ENCODE assay signal across 20 cellular contexts in genomic region chr13:106847049-106847448, GRCh38.
"Had no signal": no experiment of that assay in that cellular context is flagged by ENCODE, and none has a peak within 500 bp of the region (broad histone marks: within the 10 kb centered on the region; RNA-seq: fewer than 3 reads in every experiment).

No MANE protein-coding gene starts in this region.

- H3K36me3 ChIP-seq: brain microvascular endothelial cell had no signal

- H3K4me3 Mint-ChIP-seq: activated CD4-positive, alpha-beta T cell treated with anti-CD3 and anti-CD28 coated beads, Interleukin-2, amount 10 ng/mL, durations not matched to agents 24 days and 14 days; activated naive CD4-positive, alpha-beta T cell treated with anti-CD3 and anti-CD28 coated beads, Interleukin-2, amount 10 ng/mL, durations not matched to agents 7 days and 5 days; activated naive CD8-positive, alpha-beta T cell treated with anti-CD3 and anti-CD28 coated beads for 36 hours; activated T-cell treated with anti-CD3 and anti-CD28 coated beads, Interleukin-2, amount 50 U/mL, for 72 hours; T-helper 17 cell; WTC11 had no signal

- H3K27me3 Mint-ChIP-seq: activated CD4-positive, alpha-beta T cell treated with anti-CD3 and anti-CD28 coated beads, Interleukin-2, amount 10 ng/mL, durations not matched to agents 24 days and 14 days; activated naive CD4-positive, alpha-beta T cell treated with anti-CD3 and anti-CD28 coated beads, Interleukin-2, amount 10 ng/mL, durations not matched to agents 7 days and 5 days; T-helper 17 cell had no signal

- H3K4me1 Mint-ChIP-seq: activated CD4-positive, alpha-beta T cell treated with anti-CD3 and anti-CD28 coated beads, Interleukin-2, amount 10 ng/mL, durations not matched to agents 24 days and 14 days; activated naive CD4-positive, alpha-beta T cell treated with anti-CD3 and anti-CD28 coated beads, Interleukin-2, amount 10 ng/mL, durations not matched to agents 7 days and 5 days; activated naive CD8-positive, alpha-beta T cell treated with anti-CD3 and anti-CD28 coated beads for 36 hours; T-helper 17 cell had no signal

- H3K27me3 ChIP-seq: brain microvascular endothelial cell had no signal

- H3K36me3 Mint-ChIP-seq: activated naive CD4-positive, alpha-beta T cell treated with anti-CD3 and anti-CD28 coated beads, Interleukin-2, amount 10 ng/mL, durations not matched to agents 7 days and 5 days; activated naive CD8-positive, alpha-beta T cell treated with anti-CD3 and anti-CD28 coated beads for 36 hours; WTC11 had no signal

- H3K27ac Mint-ChIP-seq: activated CD4-positive, alpha-beta T cell treated with anti-CD3 and anti-CD28 coated beads, Interleukin-2, amount 10 ng/mL, durations not matched to agents 24 days and 14 days; activated naive CD4-positive, alpha-beta T cell treated with anti-CD3 and anti-CD28 coated beads, Interleukin-2, amount 10 ng/mL, durations not matched to agents 7 days and 5 days; activated naive CD8-positive, alpha-beta T cell treated with anti-CD3 and anti-CD28 coated beads for 36 hours; activated T-cell treated with anti-CD3 and anti-CD28 coated beads, Interleukin-2, amount 50 U/mL, for 72 hours; activated T-helper 2 cell treated with anti-CD3 and anti-CD28 coated beads, Interferon-gamma antibody, Interleukin-2, Interleukin-4, amounts not matched to agents 10 μg/mL and 5 μg/mL and 100 μg/mL, durations not matched to agents 14 hours and 24 hours and 36 hours; T-helper 17 cell; WTC11 had no signal

- DNase-seq: activated CD4-positive, alpha-beta T cell treated with anti-CD3 and anti-CD28 coated beads for 1 hour; activated CD4-positive, alpha-beta T cell treated with anti-CD3 and anti-CD28 coated beads, Interleukin-2, amount 10 ng/mL, durations not matched to agents 24 days and 14 days; activated CD4-positive, alpha-beta T cell treated with anti-CD3 and anti-CD28 coated beads, Interleukin-2, amount 50 U/mL, for 48 hours; activated gamma-delta T cell treated with Interleukin-2 at 50 U/mL for 16 hours; activated naive CD4-positive, alpha-beta T cell treated with anti-CD3 and anti-CD28 coated beads, Interleukin-2, amount 10 ng/mL, durations not matched to agents 7 days and 5 days; activated naive CD8-positive, alpha-beta T cell treated with anti-CD3 and anti-CD28 coated beads for 36 hours; activated T-cell treated with anti-CD3 and anti-CD28 coated beads, Interleukin-2, amount 50 U/mL, for 72 hours; brain microvascular endothelial cell; MV-4-11; NCI-H1092 treated with DMSO at 0.1 percent for 48 hours; NCI-H1436; NCI-H1694 treated with DMSO at 0.1 percent for 48 hours; NCI-H2029 treated with DMSO at 0.1 percent for 48 hours; NCI-H446 treated with DMSO at 0.1 percent for 48 hours; NCI-H526; SHP77 treated with DMSO at 0.1 percent for 48 hours; T-helper 17 cell; T-helper 9 cell had no signal

- ATAC-seq: activated T-cell treated with anti-CD3 and anti-CD28 coated beads, Interleukin-2, amount 50 U/mL, for 72 hours; T-helper 17 cell; WTC11 had no signal

- H3K9me3 Mint-ChIP-seq: activated CD4-positive, alpha-beta T cell treated with anti-CD3 and anti-CD28 coated beads, Interleukin-2, amount 10 ng/mL, durations not matched to agents 24 days and 14 days; activated naive CD4-positive, alpha-beta T cell treated with anti-CD3 and anti-CD28 coated beads, Interleukin-2, amount 10 ng/mL, durations not matched to agents 7 days and 5 days; activated naive CD8-positive, alpha-beta T cell treated with anti-CD3 and anti-CD28 coated beads for 36 hours; activated T-cell treated with anti-CD3 and anti-CD28 coated beads, Interleukin-2, amount 50 U/mL, for 72 hours; activated T-helper 2 cell treated with anti-CD3 and anti-CD28 coated beads, Interferon-gamma antibody, Interleukin-2, Interleukin-4, amounts not matched to agents 10 μg/mL and 5 μg/mL and 100 μg/mL, durations not matched to agents 14 hours and 24 hours and 36 hours had no signal

- H3K27ac ChIP-seq: brain microvascular endothelial cell had no signal
